8 cellular contexts compared by ENCODE assay signal in genomic region chrX:72713599-72714444, GRCh38. TPM values are rescaled to one million over a fixed set of nuclear protein-coding genes. Genes with fewer than 3 reads are reported as not detected.
DNase-seq lines count a peak whose midpoint lies in the region; ATAC-seq and TF ChIP-seq lines count a peak whose summit lies in the region.
"Not testable (repeated sequence)": the region's sequence is repeated elsewhere in the genome, so short reads cannot be mapped to it uniquely, and the experiment has no call there.

Gene PHKA1, minus strand, starts transcription at chrX:72714306. Its CDS starts 426 bp downstream, at chrX:72713880.

- H3K9me3 ChIP-seq in lower lobe of right lung = not testable (repeated sequence)

- ATAC-seq in GM19035 (IDR thresholded peaks at IDR 0.05; ENCODE audit: unreplicated experiment) (peak; percentile 73), esophagus mucosa (peak; percentile 77), lower lobe of right lung (peak; percentile 88 to 89)

- not testable (repeated sequence) for H3K36me3 ChIP-seq in lower lobe of right lung

- DNase-seq in AG04449 (ENCODE audit: low read depth, low spot score) = not testable (repeated sequence)
- DNase-seq in LoVo (ENCODE audit: low spot score) = peak; percentile 52
- peak; percentile 1 for DNase-seq in SK-MEL-5 (ENCODE audit: low read depth, low spot score)
- peak; percentile 75 for DNase-seq in activated effector memory CD4-positive, alpha-beta T cell treated with anti-CD3 and anti-CD28 coated beads, Interleukin-2, amount 50 U/mL, for 16 hours
- DNase-seq in lower lobe of right lung = peak; percentile 53
- DNase-seq in stimulated activated CD4-positive, alpha-beta T cell treated with anti-CD3 and anti-CD28 coated beads, Interleukin-15, amount 100 ng/mL, for 24 hours = peak; percentile 77

- TF ChIP-seq CTCF in AG04449 (IDR thresholded peaks at IDR 0.05; ENCODE audit: insufficient read depth, low read length, missing control alignments); lower lobe of right lung (IDR thresholded peaks at IDR 0.05): not testable (repeated sequence)

- CTCF ChIA-PET in AG04449 (lab: Yijun Ruan, JAX) = not testable (repeated sequence)

- not testable (repeated sequence) for H3K27me3 ChIP-seq in lower lobe of right lung (ENCODE audit: low read depth)

- peak within 1 kb of the TSS; percentile 67 for H3K27ac ChIP-seq in lower lobe of right lung

- not testable (repeated sequence) for H3K4me1 ChIP-seq in lower lobe of right lung

- POLR2A ChIA-PET in AG04449 (lab: Yijun Ruan, JAX) = not testable (repeated sequence)

- intact Hi-C loops in lower lobe of right lung (cut with DNase I) = not testable (repeated sequence)

- in situ Hi-C loops in SK-MEL-5 (cut with HindIII; ENCODE audit: low pct_unique_long_range_greater_than_20kb, low sequenced_read_pairs) = not testable (repeated sequence)

- H3K4me3 ChIP-seq in AG04449 (ENCODE audit: low read depth, low read length) (peak within 1 kb of the TSS; percentile 53), lower lobe of right lung (peak within 1 kb of the TSS; percentile 54)

RNA-seq across cellular contexts. Expression of gene PHKA1, which starts in this region (rescaled TPM):
- 4.0 and 4.1 TPM in 2 replicates for total RNA-seq in SK-MEL-5 (2014; rRNA removed; shearing (Covaris generic))
- polyA plus RNA-seq in SK-MEL-5 (2015; cell fraction: cytosol; rRNA removed) = 4.9 and 6.9 TPM in 2 replicates
- 13.9 and 14.6 TPM in 2 replicates for polyA plus RNA-seq in SK-MEL-5 (2015; cell fraction: nucleus; rRNA removed)
- total RNA-seq in esophagus mucosa (6.7 TPM), lower lobe of right lung (3.9 TPM)
